In genomic region chr17:38451030-38451839, GRCh38 we compare ENCODE assay signal across 9 cellular contexts. TPM values are rescaled to one million over a fixed set of nuclear protein-coding genes. Genes with fewer than 3 reads are reported as not detected.
DNase-seq lines count a peak whose midpoint lies in the region; ATAC-seq and TF ChIP-seq lines count a peak whose summit lies in the region.
"Had no signal": no experiment of that assay in that cellular context is flagged by ENCODE, and none has a peak within 500 bp of the region (broad histone marks: within the 10 kb centered on the region; RNA-seq: fewer than 3 reads in every experiment).

No MANE protein-coding gene starts in this region.

- H3K36me3 ChIP-seq in WERI-Rb-1 (no peaks in the 10 kb centered on the region), cardiac muscle cell (no peaks in the 10 kb centered on the region), psoas muscle (ENCODE audit: insufficient read depth in 1 of 2, low read depth in 1 of 2) (no peaks in the 10 kb centered on the region)

- H3K27me3 ChIP-seq in WERI-Rb-1 (ENCODE audit: insufficient read depth, low read depth, severe bottlenecking) (no peaks in the 10 kb centered on the region), cardiac muscle cell (peaks cover 7% of the 10 kb centered on the region), psoas muscle (ENCODE audit: insufficient read depth in 3 of 3, low read length in 2 of 3) (no peaks in the 10 kb centered on the region)

- DNase-seq in Daoy (ENCODE audit: low read depth), result peak; percentile 81
- no peak for DNase-seq in WERI-Rb-1
- peak; percentile 46 to 89 for DNase-seq in cardiac muscle cell (ENCODE audit: low read depth in 1 of 2, low spot score in 1 of 2)
- no peak for DNase-seq in psoas muscle
- DNase-seq in lower leg skin (ENCODE audit: low spot score in 2 of 2), result no peak
- no peak for DNase-seq in DMS114 treated with DMSO at 0.1 percent for 48 hours (lab: John Stamatoyannopoulos, UW; ENCODE audit: unreplicated experiment)

- no peak for TF ChIP-seq CTCF in WERI-Rb-1 (IDR thresholded peaks at IDR 0.05; ENCODE audit: low read depth, low read length)
- TF ChIP-seq CTCF in cardiac muscle cell (IDR thresholded peaks at IDR 0.05; ENCODE audit: low read depth, low read length), result no peak
- TF ChIP-seq CTCF in psoas muscle (IDR thresholded peaks at IDR 0.05), result no peak
- no peak for TF ChIP-seq CTCF in lower leg skin (IDR thresholded peaks at IDR 0.05)

- 57 to 66% (median 65%) methylated on average over 10 of the region's 10 CpGs for WGBS in psoas muscle, 3 donors
- 53 to 67% methylated on average over 8 to 10 of the region's 10 CpGs for WGBS in lower leg skin, 2 donors

- H3K27ac ChIP-seq in WERI-Rb-1 (peak overlapping the region; percentile 91), cardiac muscle cell (peak overlapping the region; percentile 11), psoas muscle (peak overlapping the region; percentile 61)
- H3K27ac ChIP-seq: HL-60 had no signal

- TF ChIP-seq POLR2A in lower leg skin (IDR thresholded peaks at IDR 0.05), result no peak

- H3K4me3 ChIP-seq in WERI-Rb-1 (ENCODE audit: low read depth, low read length) (peak overlapping the region; percentile 45), cardiac muscle cell (no peak overlapping the region), psoas muscle (peak overlapping the region; percentile 38), lower leg skin (ENCODE audit: low read depth, poor library complexity, severe bottlenecking) (no peak overlapping the region)

- ATAC-seq in psoas muscle, result no peak
- no peak for ATAC-seq in HG03159 (IDR thresholded peaks at IDR 0.05; ENCODE audit: unreplicated experiment)
- ATAC-seq in HG03342 (IDR thresholded peaks at IDR 0.05; ENCODE audit: unreplicated experiment), result no peak

- H3K9me3 ChIP-seq in WERI-Rb-1 (ENCODE audit: severe bottlenecking) (no peaks in the 10 kb centered on the region), cardiac muscle cell (ENCODE audit: low read depth) (no peaks in the 10 kb centered on the region), psoas muscle (no peaks in the 10 kb centered on the region)

- intact Hi-C loops in psoas muscle (cut with DNase I) (no loop called here), lower leg skin (cut with DNase I; ENCODE audit: low total_unique reads) (no loop called here)

- H3K4me1 ChIP-seq in cardiac muscle cell (ENCODE audit: low read depth) (peaks cover 28% of the 10 kb centered on the region), psoas muscle (peaks cover 44% of the 10 kb centered on the region)

RNA-seq across cellular contexts. Expression of gene ARHGAP23, which starts 23.0 kb away (rescaled TPM):
- 4.1 and 7.1 TPM in 2 replicates for total RNA-seq in Daoy (2014; rRNA removed; shearing (Covaris generic))
- 9.0 and 13.2 TPM in 2 replicates for total RNA-seq in cardiac muscle cell
- 6.8 and 7.6 TPM in 2 replicates for polyA plus RNA-seq in cardiac muscle cell
- total RNA-seq in psoas muscle, result 10 to 100 TPM; 23.6 to 35.8 (median 23.7) TPM
- polyA plus RNA-seq in psoas muscle, result 10 to 100 TPM in 1 of 3 donors, 1 to 10 TPM in 2; 7.6 to 11.8 (median 9.6) TPM
- 100 to 1,000 TPM; 127 to 201 (median 149) TPM for total RNA-seq in lower leg skin

Comparison
In these comparisons a context has a peak if more than half of its experiments do, and no peak if none do; other contexts are left out.
1. DNase-seq: peak in Daoy (single experiment) and cardiac muscle cell (2 of 2); none in WERI-Rb-1 (single experiment), psoas muscle (0 of 2), lower leg skin (0 of 2) and DMS114 treated with DMSO at 0.1 percent for 48 hours (single experiment).
2. H3K27ac ChIP-seq: peak in every context shown above with its lines; median percentile 91 in WERI-Rb-1; 61 in psoas muscle; 11 in cardiac muscle cell.
3. H3K4me3 ChIP-seq: peak in WERI-Rb-1 (single experiment) and psoas muscle (single experiment); none in cardiac muscle cell (single experiment) and lower leg skin (single experiment).